14 cellular contexts compared by ENCODE assay signal in the genomic region with DNA sequence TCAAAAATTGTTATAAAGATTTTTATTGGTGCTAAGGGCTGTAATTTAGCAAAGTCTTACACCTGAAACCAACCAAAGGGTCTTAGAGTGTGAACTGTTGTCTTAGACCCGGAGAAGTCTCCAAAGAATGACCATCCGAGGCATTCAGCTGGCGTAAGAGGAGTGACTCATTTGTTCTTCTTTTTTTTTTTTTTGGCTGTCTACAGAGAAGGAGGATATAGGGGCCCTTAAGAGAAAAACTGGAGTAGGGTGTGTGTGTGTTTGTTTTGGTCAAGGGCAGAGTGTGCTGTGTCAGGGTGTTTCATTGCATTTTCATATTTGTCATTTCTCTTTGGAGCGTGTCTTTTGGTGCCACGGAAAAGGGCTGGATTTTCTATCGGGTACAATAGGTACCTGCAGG.
DNase-seq lines count a peak whose midpoint lies in the region; ATAC-seq and TF ChIP-seq lines count a peak whose summit lies in the region.
"Had no signal": no experiment of that assay in that cellular context is flagged by ENCODE, and none has a peak within 500 bp of the region (broad histone marks: within the 10 kb centered on the region; RNA-seq: fewer than 3 reads in every experiment).

No MANE protein-coding gene starts in this region.

- peak overlapping the region; percentile 46 for H3K27ac Mint-ChIP-seq in MCF 10A (ENCODE audit: low read depth, unreplicated experiment)
- no peak overlapping the region for H3K27ac Mint-ChIP-seq in neural crest cell (ENCODE audit: unreplicated experiment)
- no peak overlapping the region for H3K27ac Mint-ChIP-seq in Calu3 (ENCODE audit: unreplicated experiment)
- H3K27ac Mint-ChIP-seq: natural killer cell had no signal

- intact Hi-C loops in MCF 10A (cut with micrococcal nuclease) (no loop called here), mammary epithelial cell (cut with micrococcal nuclease) (no loop called here), esophagus muscularis mucosa (cut with DNase I) (no loop called here), vagina (cut with DNase I) (no loop called here), Calu3 (cut with micrococcal nuclease; ENCODE audit: unreplicated experiment) (no loop called here)

- no peak overlapping the region for H3K9ac ChIP-seq in mammary epithelial cell (ENCODE audit: insufficient read depth, low read length)

- H3K4me1 Mint-ChIP-seq in MCF 10A (ENCODE audit: insufficient read depth, unreplicated experiment) (peaks cover 21% of the 10 kb centered on the region), neural crest cell (peaks cover 66% of the 10 kb centered on the region), Calu3 (ENCODE audit: low read depth, unreplicated experiment) (no peaks in the 10 kb centered on the region)

- H3K27ac ChIP-seq in mammary epithelial cell (ENCODE audit: insufficient read depth, low read depth, low read length) (no peak overlapping the region), esophagus muscularis mucosa (replicated peaks in 1 of 4) (peak overlapping the region; percentile 42 to 62 (median 50)), vagina (peak overlapping the region; percentile 80)

- CTCF ChIA-PET in MCF 10A (lab: Yijun Ruan, JAX), result interaction anchor here (0.8 kb wide), 1 partner anchor 133 kb away, joined by 3 read pairs; no protein-coding TSS in a partner anchor
- CTCF ChIA-PET in mammary epithelial cell (lab: Charles Lee; ENCODE audit: low non-redundant PET), result no interaction called here
- CTCF ChIA-PET in Calu3 (lab: Charles Lee), result interaction anchor here (0.6 kb wide), 1 partner anchor 840 kb away, joined by 4 read pairs; no protein-coding TSS in a partner anchor

- in situ Hi-C loops in mammary epithelial cell (cut with MboI; ENCODE audit: low sequenced_read_pairs in 2 of 2), result no loop called here

- no peaks in the 10 kb centered on the region for H3K27me3 ChIP-seq in mammary epithelial cell (ENCODE audit: insufficient read depth, low read length)
- H3K27me3 ChIP-seq in esophagus muscularis mucosa, result no peaks in the 10 kb centered on the region
- H3K27me3 ChIP-seq in vagina, result no peaks in the 10 kb centered on the region

- dilution Hi-C loops in mammary epithelial cell (cut with HindIII; ENCODE audit: low sequenced_read_pairs), result no loop called here

- H3K4me1 ChIP-seq in mammary epithelial cell (ENCODE audit: insufficient read depth, low read length) (no peaks in the 10 kb centered on the region), esophagus muscularis mucosa (peaks cover 0 to 37% (median 26%) of the 10 kb centered on the region in 4 donors), vagina (peaks cover 11% of the 10 kb centered on the region)

- no peak overlapping the region for H3K4me2 ChIP-seq in mammary epithelial cell (ENCODE audit: insufficient read depth, low read depth, low read length)

- TF ChIP-seq CTCF in MCF 10A (IDR thresholded peaks at IDR 0.05; ENCODE audit: unreplicated experiment) (no peak), mammary epithelial cell (conservative IDR thresholded peaks at IDR 0.05 in 1 of 2, IDR thresholded peaks at IDR 0.05 in 1 of 2; ENCODE audit: extremely low read depth in 1 of 2, insufficient read depth in 1 of 2, low read depth in 1 of 2, low read length in 2 of 2) (no peak), esophagus muscularis mucosa (IDR thresholded peaks at IDR 0.05) (no peak), neural crest cell (conservative IDR thresholded peaks at IDR 0.05) (no peak), vagina (IDR thresholded peaks at IDR 0.05) (no peak), Calu3 (IDR thresholded peaks at IDR 0.05; ENCODE audit: unreplicated experiment) (no peak)

- H3K4me3 Mint-ChIP-seq in MCF 10A (ENCODE audit: unreplicated experiment) (peak overlapping the region; percentile 18), neural crest cell (peak overlapping the region; percentile 24), Calu3 (ENCODE audit: low read depth, unreplicated experiment) (no peak overlapping the region)
- H3K4me3 Mint-ChIP-seq: natural killer cell had no signal

- no peak overlapping the region for H2AFZ ChIP-seq in mammary epithelial cell (ENCODE audit: low read depth, low read length)

- H3K9me3 ChIP-seq in mammary epithelial cell (replicated peaks; ENCODE audit: insufficient read depth, low read length), result no peaks in the 10 kb centered on the region
- H3K9me3 ChIP-seq in esophagus muscularis mucosa, result no peaks in the 10 kb centered on the region
- H3K9me3 ChIP-seq in vagina, result no peaks in the 10 kb centered on the region

- no peak for TF ChIP-seq EP300 in esophagus muscularis mucosa (IDR thresholded peaks at IDR 0.05)

- H3K4me3 ChIP-seq in mammary epithelial cell (replicated peaks in 1 of 3; ENCODE audit: insufficient read depth in 1 of 3, low read depth in 2 of 3, low read length in 3 of 3) (no peak overlapping the region), esophagus muscularis mucosa (no peak overlapping the region), vagina (no peak overlapping the region)

- no peaks in the 10 kb centered on the region for H4K20me1 ChIP-seq in mammary epithelial cell (ENCODE audit: insufficient read depth, low read length)

- ATAC-seq in HG03045 (IDR thresholded peaks at IDR 0.05; ENCODE audit: unreplicated experiment), result no peak
- ATAC-seq: natural killer cell had no signal

- no peaks in the 10 kb centered on the region for H3K36me3 ChIP-seq in mammary epithelial cell (ENCODE audit: insufficient read depth, low read length)
- H3K36me3 ChIP-seq in esophagus muscularis mucosa, result no peaks in the 10 kb centered on the region
- H3K36me3 ChIP-seq in vagina, result no peaks in the 10 kb centered on the region

- POLR2A ChIA-PET in MCF 10A (lab: Yijun Ruan, JAX), result interaction anchor here (0.6 to 1.0 kb wide), 3 partner anchors 76 to 600 kb away, joined by 3 to 8 read pairs (median 4); no protein-coding TSS in a partner anchor

- H3K36me3 Mint-ChIP-seq in MCF 10A (ENCODE audit: insufficient read depth, unreplicated experiment) (no peaks in the 10 kb centered on the region), neural crest cell (ENCODE audit: low read depth) (no peaks in the 10 kb centered on the region), Calu3 (ENCODE audit: insufficient read depth, unreplicated experiment) (no peaks in the 10 kb centered on the region)
- H3K36me3 Mint-ChIP-seq: natural killer cell had no signal

- WGBS in mammary epithelial cell (ENCODE audit: low coverage, missing lambda C conversion rate), result 55% methylated on average over 6 of the region's 6 CpGs
- 57% methylated on average over 6 of the region's 6 CpGs for WGBS in esophagus muscularis mucosa

- peaks cover 7% of the 10 kb centered on the region for H3K9me3 Mint-ChIP-seq in MCF 10A (ENCODE audit: unreplicated experiment)
- H3K9me3 Mint-ChIP-seq in neural crest cell, result peaks cover 5% of the 10 kb centered on the region
- H3K9me3 Mint-ChIP-seq in Calu3 (ENCODE audit: low read depth, unreplicated experiment), result peaks cover 9% of the 10 kb centered on the region
- H3K9me3 Mint-ChIP-seq: natural killer cell had no signal

- no peaks in the 10 kb centered on the region for H3K79me2 ChIP-seq in mammary epithelial cell (ENCODE audit: insufficient read depth, low read length)

- BruUV-seq in MCF 10A (replicated peaks; lab: Mats Ljungman, UMichigan), result no TSS peak
- no TSS peak for BruUV-seq in mammary epithelial cell (replicated peaks; lab: Mats Ljungman, UMichigan)
- BruUV-seq in Calu3 (replicated peaks; lab: Mats Ljungman, UMichigan), result no TSS peak

- H3K27me3 Mint-ChIP-seq in MCF 10A (ENCODE audit: insufficient read depth, unreplicated experiment), result no peaks in the 10 kb centered on the region
- H3K27me3 Mint-ChIP-seq in neural crest cell (ENCODE audit: low read depth), result no peaks in the 10 kb centered on the region
- no peaks in the 10 kb centered on the region for H3K27me3 Mint-ChIP-seq in Calu3 (ENCODE audit: unreplicated experiment)

- TF ChIP-seq POLR2A in esophagus muscularis mucosa (IDR thresholded peaks at IDR 0.05; ENCODE audit: low read depth) (no peak), vagina (IDR thresholded peaks at IDR 0.05) (no peak)

- DNase-seq in MCF 10A (ENCODE audit: unreplicated experiment) (peak; percentile 59), mammary epithelial cell (no peak), esophagus muscularis mucosa (ENCODE audit: extremely low spot score) (no peak), neural crest cell (ENCODE audit: low read depth, low spot score) (no peak), vagina (ENCODE audit: extremely low spot score in 2 of 2) (no peak), NCI-H446 treated with DMSO at 0.1 percent for 48 hours (lab: John Stamatoyannopoulos, UW) (no peak), Calu3 (no peak)
- DNase-seq: activated CD4-positive, alpha-beta T cell treated with anti-CD3 and anti-CD28 coated beads, Interleukin-2, amount 50 U/mL, for 4 hours; aorta; islet precursor cell; natural killer cell; NCI-H1105; T-helper 2 cell had no signal
